In the genomic region with DNA sequence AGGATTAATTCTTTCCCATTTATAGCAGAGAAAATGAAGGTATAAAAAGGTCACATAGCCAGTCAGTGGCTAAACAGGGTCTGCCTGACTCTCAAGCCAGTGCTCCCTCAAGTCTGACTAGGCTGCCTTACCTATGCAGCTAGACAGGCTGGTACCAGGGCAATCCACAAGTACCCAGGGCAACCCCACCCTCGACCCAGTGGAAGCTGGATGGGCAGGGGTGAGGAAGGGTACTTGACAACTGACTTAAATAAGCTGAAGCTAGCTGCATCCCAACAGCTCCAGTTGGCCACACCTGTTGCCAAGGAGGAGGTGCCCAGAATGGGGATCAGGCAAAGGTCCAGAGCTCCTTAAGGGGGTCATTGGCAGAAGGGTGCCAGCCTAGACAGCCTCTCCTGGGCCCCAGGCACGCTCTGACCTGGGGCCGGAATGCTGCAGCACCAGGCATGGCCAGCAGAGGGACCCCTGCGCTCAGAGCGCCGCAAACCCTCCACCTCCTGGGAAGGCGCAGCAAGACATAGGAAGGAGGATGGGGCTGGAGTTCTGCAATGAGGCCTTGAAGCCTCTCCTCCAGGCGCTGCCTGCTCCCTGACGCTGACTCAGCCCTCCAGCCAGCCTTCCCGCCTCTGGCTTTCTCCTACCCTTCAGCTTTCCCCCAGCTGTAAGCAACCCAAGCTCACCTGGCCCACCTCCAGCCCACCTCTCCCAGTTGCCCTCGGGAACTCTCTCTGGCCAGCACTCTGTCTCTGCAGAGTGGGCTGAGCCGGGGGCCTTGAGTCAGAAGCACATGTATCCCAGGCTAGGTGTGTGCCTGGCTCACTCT, we compare ENCODE assay signal across 8 cellular contexts. TPM values are rescaled to one million over a fixed set of nuclear protein-coding genes. Genes with fewer than 3 reads are reported as not detected.
A peak's percentile ranks its signal among the peaks of the same experiment; 100 is the strongest.
DNase-seq lines count a peak whose midpoint lies in the region; ATAC-seq and TF ChIP-seq lines count a peak whose summit lies in the region.

No MANE protein-coding gene starts in this region.

- H3K4me2 ChIP-seq in H9 (ENCODE audit: insufficient read depth, insufficient read length, low read length): no peak overlapping the region

- no peak overlapping the region for H3K27ac ChIP-seq in CD4-positive, CD25-positive, alpha-beta regulatory T cell (ENCODE audit: insufficient read depth, low read length, poor library complexity, severe bottlenecking)
- no peak overlapping the region for H3K27ac ChIP-seq in H9 (ENCODE audit: insufficient read length, low read depth, low read length)

- no peak overlapping the region for H2BK15ac ChIP-seq in H9 (ENCODE audit: low read depth, low read length)

- no peak overlapping the region for H3K18ac ChIP-seq in H9 (ENCODE audit: insufficient read length, low read depth, low read length)

- no peaks in the 10 kb centered on the region for H3K27me3 Mint-ChIP-seq in CD4-positive, CD25-positive, alpha-beta regulatory T cell
- H3K27me3 Mint-ChIP-seq in H9 (ENCODE audit: low read depth): peaks cover 3% of the 10 kb centered on the region

- H3K4me1 Mint-ChIP-seq in CD4-positive, CD25-positive, alpha-beta regulatory T cell: peaks cover 0 to 3% (median 0%) of the 10 kb centered on the region in 4 donors
- peaks cover 9 to 14% of the 10 kb centered on the region in 2 experiments for H3K4me1 Mint-ChIP-seq in H9

- H2AFZ ChIP-seq in H9 (ENCODE audit: low read length): no peak overlapping the region

- H3K4ac ChIP-seq in H9 (ENCODE audit: low read depth, low read length): no peak overlapping the region

- H4K20me1 ChIP-seq in H9 (ENCODE audit: control insufficient read depth, insufficient read depth, insufficient read length): peaks cover 4% of the 10 kb centered on the region

- no peaks in the 10 kb centered on the region for H3K9me3 Mint-ChIP-seq in CD4-positive, CD25-positive, alpha-beta regulatory T cell
- no peaks in the 10 kb centered on the region for H3K9me3 Mint-ChIP-seq in H9

- H2BK20ac ChIP-seq in H9 (ENCODE audit: low read depth, low read length, poor library complexity, severe bottlenecking): no peak overlapping the region

- H3K27me3 ChIP-seq in CD4-positive, CD25-positive, alpha-beta regulatory T cell (ENCODE audit: control insufficient read depth, insufficient read depth, low read length): no peaks in the 10 kb centered on the region
- H3K27me3 ChIP-seq in H9 (ENCODE audit: insufficient read depth, low read length) (no peaks in the 10 kb centered on the region), endocrine pancreas (ENCODE audit: control insufficient read depth, insufficient read depth, low read length) (no peaks in the 10 kb centered on the region)

- H3K79me2 ChIP-seq in H9 (ENCODE audit: insufficient read depth, low read length): no peaks in the 10 kb centered on the region

- H3K79me1 ChIP-seq in H9 (ENCODE audit: insufficient read depth, low read depth, low read length, poor library complexity, severe bottlenecking): no peaks in the 10 kb centered on the region

- H3K14ac ChIP-seq in H9 (ENCODE audit: insufficient read depth, low read length): no peak overlapping the region

- H3K27ac Mint-ChIP-seq in CD4-positive, CD25-positive, alpha-beta regulatory T cell: no peak overlapping the region
- peak overlapping the region in 2 of 3 experiments; percentile 45 to 65; a peak in 4 of 7 replicates for H3K27ac Mint-ChIP-seq in H9

- no peaks in the 10 kb centered on the region for H3K36me3 ChIP-seq in CD4-positive, CD25-positive, alpha-beta regulatory T cell (ENCODE audit: control insufficient read depth, insufficient read depth, low read length)
- no peaks in the 10 kb centered on the region for H3K36me3 ChIP-seq in endocrine pancreas (ENCODE audit: control insufficient read depth, insufficient read depth, low read length)

- H2BK120ac ChIP-seq in H9 (ENCODE audit: low read depth, low read length, poor library complexity, severe bottlenecking): no peak overlapping the region

- no CpG with 5 or more reads among the region's 12 CpGs for WGBS in H9 (ENCODE audit: extremely low coverage, insufficient read length, low lambda C conversion rate)

- no peak overlapping the region for H3K4me3 ChIP-seq in CD4-positive, CD25-positive, alpha-beta regulatory T cell (ENCODE audit: low read depth, low read length)
- H3K4me3 ChIP-seq in endocrine pancreas (ENCODE audit: control insufficient read depth, insufficient read depth, low read length): no peak overlapping the region

- no peaks in the 10 kb centered on the region for H3K36me3 Mint-ChIP-seq in CD4-positive, CD25-positive, alpha-beta regulatory T cell
- peaks cover 5 to 14% (median 13%) of the 10 kb centered on the region in 3 experiments; a peak in 5 of 7 replicates for H3K36me3 Mint-ChIP-seq in H9 (ENCODE audit: insufficient read depth in 1 of 3, low read depth in 3 of 3)

- peak; percentile 66 to 76 for ATAC-seq in CD4-positive, CD25-positive, alpha-beta regulatory T cell (ENCODE audit: low read depth in 2 of 2)
- ATAC-seq in GM21619 (IDR thresholded peaks at IDR 0.05; ENCODE audit: unreplicated experiment): no peak

- DNase-seq in CD4-positive, CD25-positive, alpha-beta regulatory T cell: peak; percentile 34 to 53 (median 46)
- DNase-seq in H9 (peak; percentile 94), NCI-H82 (lab: John Stamatoyannopoulos, UW) (peak; percentile 89), mesenteric fat pad (ENCODE audit: low spot score) (peak; percentile 91)
- peak; percentile 23 to 65 (median 65) for DNase-seq in activated CD8-positive, alpha-beta memory T cell treated with anti-CD3 and anti-CD28 coated beads for 48 hours (ENCODE audit: low read depth in 2 of 3, low spot score in 2 of 3)
- peak; percentile 25 to 46 for DNase-seq in stimulated activated CD8-positive, alpha-beta memory T cell treated with anti-CD3 and anti-CD28 coated beads, Interleukin-15, amount 100 ng/mL, for 48 hours (ENCODE audit: low read depth in 2 of 2)

- H3K4me3 Mint-ChIP-seq in CD4-positive, CD25-positive, alpha-beta regulatory T cell: no peak overlapping the region
- H3K4me3 Mint-ChIP-seq in H9: no peak overlapping the region

- H3K23me2 ChIP-seq in H9 (ENCODE audit: insufficient read length, low read depth, low read length, poor library complexity, severe bottlenecking): no peaks in the 10 kb centered on the region

- no peak overlapping the region for H2BK12ac ChIP-seq in H9 (ENCODE audit: insufficient read length, low read depth, low read length)

- H3K23ac ChIP-seq in H9 (ENCODE audit: insufficient read length, low read depth, low read length): no peak overlapping the region

- H4K8ac ChIP-seq in H9 (replicated peaks; ENCODE audit: insufficient read length, low read depth, low read length): no peak overlapping the region

- H3T11ph ChIP-seq in H9 (ENCODE audit: low read length): no peak overlapping the region

- no peaks in the 10 kb centered on the region for H3K4me1 ChIP-seq in CD4-positive, CD25-positive, alpha-beta regulatory T cell (ENCODE audit: control insufficient read depth, insufficient read depth, low read length, poor library complexity, severe bottlenecking)
- H3K4me1 ChIP-seq in H9 (ENCODE audit: insufficient read depth, low read length): peaks cover 3% of the 10 kb centered on the region; the same call in 1 of the 2 replicates
- no peaks in the 10 kb centered on the region for H3K4me1 ChIP-seq in endocrine pancreas (ENCODE audit: control insufficient read depth, insufficient read depth, low read length)

- H2BK5ac ChIP-seq in H9 (ENCODE audit: insufficient read length, low read length): no peak overlapping the region

- no peak overlapping the region for H2AK5ac ChIP-seq in H9 (ENCODE audit: insufficient read length, low read length)

- H4K5ac ChIP-seq in H9 (ENCODE audit: insufficient read length, low read depth, low read length): no peak overlapping the region

- no peak overlapping the region for H3K56ac ChIP-seq in H9 (ENCODE audit: insufficient read length, low read depth, low read length)

- no peak overlapping the region for H4K91ac ChIP-seq in H9 (ENCODE audit: insufficient read length, low read depth, low read length)

- peak; percentile 93 for TF ChIP-seq CTCF in H9 (conservative IDR thresholded peaks at IDR 0.05)

- no peak overlapping the region for H3K9ac ChIP-seq in H9 (ENCODE audit: extremely low read depth, insufficient read length, low read length)
- H3K9ac ChIP-seq in endocrine pancreas (ENCODE audit: control insufficient read depth, insufficient read depth, low read length): peak overlapping the region; percentile 10

- no peaks in the 10 kb centered on the region for H3K9me3 ChIP-seq in CD4-positive, CD25-positive, alpha-beta regulatory T cell (ENCODE audit: control insufficient read depth in 2 of 2, low read length in 2 of 2)
- no peaks in the 10 kb centered on the region for H3K9me3 ChIP-seq in H9 (ENCODE audit: control insufficient read depth, low read depth, low read length)
- no peaks in the 10 kb centered on the region for H3K9me3 ChIP-seq in endocrine pancreas (ENCODE audit: control insufficient read depth, low read length)

RNA-seq across cellular contexts. Expression of a gene that starts 28.9 kb away (rescaled TPM):
- 1.6 TPM for total RNA-seq in CD4-positive, CD25-positive, alpha-beta regulatory T cell
- under 1 TPM in 1 of 4 donors, not detected in 3; 0.47 TPM for polyA plus RNA-seq in CD4-positive, CD25-positive, alpha-beta regulatory T cell
- total RNA-seq in H9 (2021): 16.3 and 17.9 TPM in 2 replicates
- 2.3 TPM for total RNA-seq in mesenteric fat pad

RNA-seq across cellular contexts. Expression of a gene that starts 31.5 kb away (rescaled TPM):
- not detected for total RNA-seq in CD4-positive, CD25-positive, alpha-beta regulatory T cell
- not detected for polyA plus RNA-seq in CD4-positive, CD25-positive, alpha-beta regulatory T cell
- total RNA-seq in H9 (2021): not detected in 2 replicates
- total RNA-seq in mesenteric fat pad: 121 TPM

RNA-seq across cellular contexts. Expression of a gene that starts 45.5 kb away (rescaled TPM):
- not detected for total RNA-seq in CD4-positive, CD25-positive, alpha-beta regulatory T cell
- polyA plus RNA-seq in CD4-positive, CD25-positive, alpha-beta regulatory T cell: not detected
- total RNA-seq in H9 (2021): 5.7 and 6.9 TPM in 2 replicates
- 22.3 TPM for total RNA-seq in mesenteric fat pad

Comparison
In these comparisons a context has a peak if more than half of its experiments do, and no peak if none do; other contexts are left out.
1. DNase-seq: peak in every context shown above with its lines; median percentile 94 in H9; 91 in mesenteric fat pad; 89 in NCI-H82; 65 in activated CD8-positive, alpha-beta memory T cell treated with anti-CD3 and anti-CD28 coated beads for 48 hours; 46 in CD4-positive, CD25-positive, alpha-beta regulatory T cell; 36 in stimulated activated CD8-positive, alpha-beta memory T cell treated with anti-CD3 and anti-CD28 coated beads, Interleukin-15, amount 100 ng/mL, for 48 hours.
2. H3K27ac Mint-ChIP-seq: peak in H9 (2 of 3); none in CD4-positive, CD25-positive, alpha-beta regulatory T cell (0 of 3).
3. RNA of a gene that starts 31.5 kb away (total RNA-seq): 121 TPM in mesenteric fat pad (single experiment); not detected in CD4-positive, CD25-positive, alpha-beta regulatory T cell (single experiment) and not detected in H9; every median in the first group is over 100 times any median in the second.